Comparison of ENCODE assay signal across 11 cellular contexts in the genomic region with DNA sequence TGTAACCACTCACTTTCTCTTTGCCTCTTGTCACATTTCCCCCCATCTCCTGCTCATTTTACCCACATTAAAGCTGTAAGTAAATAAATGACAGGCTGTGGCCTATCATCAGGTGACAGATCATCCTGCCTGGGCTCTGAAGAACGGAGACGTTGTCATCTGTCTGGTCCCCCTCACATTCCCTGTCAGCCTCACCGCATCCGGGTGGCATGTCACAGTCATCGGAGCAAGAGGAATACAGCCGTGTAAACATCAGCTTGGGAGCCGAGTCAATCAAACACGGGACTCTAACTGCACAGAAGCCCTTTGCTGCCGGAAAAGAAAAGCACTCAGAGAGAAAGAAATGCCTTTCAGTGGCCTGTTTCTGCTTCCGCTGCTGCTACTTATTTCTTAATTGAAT.
DNase-seq lines count a peak whose midpoint lies in the region; ATAC-seq and TF ChIP-seq lines count a peak whose summit lies in the region.
"Had no signal": no experiment of that assay in that cellular context is flagged by ENCODE, and none has a peak within 500 bp of the region (broad histone marks: within the 10 kb centered on the region; RNA-seq: fewer than 3 reads in every experiment).

No MANE protein-coding gene starts in this region.

- H4K20me1 ChIP-seq in hepatocyte (ENCODE audit: insufficient read depth, poor library complexity, severe bottlenecking), result no peaks in the 10 kb centered on the region

- no peak for TF ChIP-seq CTCF in hepatocyte (IDR thresholded peaks at IDR 0.05; ENCODE audit: poor library complexity)
- TF ChIP-seq CTCF in thyroid gland (IDR thresholded peaks at IDR 0.05), result no peak

- H3K4me3 ChIP-seq in hepatocyte (no peak overlapping the region), thyroid gland (replicated peaks in 1 of 3) (no peak overlapping the region)
- H3K4me3 ChIP-seq: sigmoid colon had no signal

- no peak overlapping the region for H3K4me2 ChIP-seq in hepatocyte

- H3K27ac ChIP-seq in hepatocyte (no peak overlapping the region), thyroid gland (peak overlapping the region in 2 of 3 donors; percentile 17 to 20)

- H3K4me1 ChIP-seq in hepatocyte (ENCODE audit: insufficient read depth) (no peaks in the 10 kb centered on the region), thyroid gland (peaks cover 15 to 18% of the 10 kb centered on the region in 2 donors)

- DNase-seq in DMS53 (lab: John Stamatoyannopoulos, UW) (peak; percentile 68), DMS53 treated with DMSO at 0.1 percent for 48 hours (lab: John Stamatoyannopoulos, UW; ENCODE audit: unreplicated experiment) (no peak), NCI-H510A (lab: John Stamatoyannopoulos, UW) (peak; percentile 24), hepatocyte (ENCODE audit: low spot score) (no peak), thyroid gland (peak in 1 of 2 donors; percentile 16), UCSD-AML1 (lab: John Stamatoyannopoulos, UW; ENCODE audit: unreplicated experiment) (no peak)
- DNase-seq: activated CD8-positive, alpha-beta T cell treated with anti-CD3 and anti-CD28 coated beads, Interleukin-2, amount 10 ng/mL, durations not matched to agents 7 days and 5 days; sigmoid colon; T-helper 1 cell had no signal

- ATAC-seq in GM21576 (IDR thresholded peaks at IDR 0.05; ENCODE audit: unreplicated experiment), result no peak
- no peak for ATAC-seq in HG02884 (IDR thresholded peaks at IDR 0.05; ENCODE audit: unreplicated experiment)
- ATAC-seq: activated CD8-positive, alpha-beta T cell treated with anti-CD3 and anti-CD28 coated beads, Interleukin-2, amount 10 ng/mL, durations not matched to agents 7 days and 5 days had no signal

- TF ChIP-seq POLR2A in thyroid gland (IDR thresholded peaks at IDR 0.05), result no peak

- H2AFZ ChIP-seq in hepatocyte, result peak overlapping the region; percentile 1

- H3K79me2 ChIP-seq in hepatocyte, result no peaks in the 10 kb centered on the region

- WGBS in hepatocyte (ENCODE audit: low lambda C conversion rate, missing lambda C conversion rate), result 72% methylated on average over 10 of the region's 10 CpGs
- 43 to 56% methylated on average over 10 of the region's 10 CpGs for WGBS in thyroid gland, 2 donors

- H3K9me2 ChIP-seq in hepatocyte (replicated peaks; ENCODE audit: insufficient read depth), result no peaks in the 10 kb centered on the region

- intact Hi-C loops in thyroid gland (cut with DNase I), result no loop called here

- H3K36me3 ChIP-seq in hepatocyte (replicated peaks; ENCODE audit: insufficient read depth, low read depth), result no peaks in the 10 kb centered on the region
- no peaks in the 10 kb centered on the region for H3K36me3 ChIP-seq in thyroid gland
- H3K36me3 ChIP-seq: sigmoid colon had no signal

- H3K27me3 ChIP-seq in hepatocyte (no peaks in the 10 kb centered on the region), thyroid gland (no peaks in the 10 kb centered on the region)
- H3K27me3 ChIP-seq: sigmoid colon had no signal

- H3K9me3 ChIP-seq in hepatocyte (ENCODE audit: low read depth), result no peaks in the 10 kb centered on the region
- H3K9me3 ChIP-seq in thyroid gland, result no peaks in the 10 kb centered on the region
- H3K9me3 ChIP-seq: sigmoid colon had no signal

Comparison
In these comparisons a context has a peak if more than half of its experiments do, and no peak if none do; other contexts are left out.
1. DNase-seq: peak in DMS53 (single experiment) and NCI-H510A (single experiment); none in DMS53 treated with DMSO at 0.1 percent for 48 hours (single experiment), hepatocyte (single experiment) and UCSD-AML1 (single experiment).